In genomic region chr12:28239918-28240317, GRCh38 we compare ENCODE assay signal across 34 cellular contexts.
"Had no signal": no experiment of that assay in that cellular context is flagged by ENCODE, and none has a peak within 500 bp of the region (broad histone marks: within the 10 kb centered on the region; RNA-seq: fewer than 3 reads in every experiment).

No MANE protein-coding gene starts in this region.

- H3K9me3 ChIP-seq: MG63 had no signal

- DNase-seq: Karpas-422, Kasumi-1, MG63, MM.1S, MV-4-11, NCI-H1048, NCI-H1092, NCI-H1092 treated with DMSO at 0.1 percent for 48 hours, NCI-H1105, NCI-H1105 treated with DMSO at 0.1 percent for 48 hours, NCI-H1417, NCI-H1417 treated with DMSO at 0.1 percent for 48 hours, NCI-H1436, NCI-H1436 treated with DMSO at 0.1 percent for 48 hours, NCI-H146, NCI-H1694, NCI-H1694 treated with DMSO at 0.1 percent for 48 hours, NCI-H187, NCI-H187 treated with DMSO at 0.1 percent for 48 hours, NCI-H1930, NCI-H2029, NCI-H2029 treated with DMSO at 0.1 percent for 48 hours, NCI-H2081, NCI-H2081 treated with DMSO at 0.1 percent for 48 hours, NCI-H2107, NCI-H2171, NCI-H2171 treated with DMSO at 0.1 percent for 48 hours, NCI-H2227 treated with DMSO at 0.1 percent for 48 hours, NCI-H226, NCI-H345, NCI-H446, NCI-H446 treated with DMSO at 0.1 percent for 48 hours, NCI-H510A had no signal

- H3K4me3 ChIP-seq: MG63 had no signal

- H3K4me2 ChIP-seq: KMS-11 had no signal

- H3K27me3 ChIP-seq: MG63 had no signal

- H3K9ac ChIP-seq: KMS-11 had no signal

- H3K27ac ChIP-seq: KMS-11 had no signal

- H3K36me3 ChIP-seq: MG63 had no signal
